Comparison of ENCODE assay signal across 25 cellular contexts in the genomic region with DNA sequence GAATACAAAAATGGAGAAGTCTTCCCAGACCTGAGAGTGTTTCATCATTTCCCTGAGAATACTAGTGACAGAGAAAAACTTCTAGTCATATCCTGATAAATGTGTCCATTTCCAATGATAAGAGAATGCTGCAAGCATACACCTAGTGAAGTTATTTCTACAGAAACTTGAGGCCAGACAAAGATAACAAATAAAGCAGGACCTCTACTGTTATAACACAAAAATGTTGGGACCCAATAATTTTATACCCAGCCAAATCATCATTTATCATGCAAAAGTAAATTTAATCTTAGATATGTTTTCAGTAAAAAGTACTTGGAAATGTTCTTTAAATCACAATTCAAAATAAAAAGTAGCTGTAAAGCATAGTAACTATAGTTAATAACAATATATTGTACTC. TPM values are rescaled to one million over a fixed set of nuclear protein-coding genes. Genes with fewer than 3 reads are reported as not detected.
DNase-seq lines count a peak whose midpoint lies in the region; ATAC-seq, FAIRE-seq and TF ChIP-seq lines count a peak whose summit lies in the region.
"Had no signal": no experiment of that assay in that cellular context is flagged by ENCODE, and none has a peak within 500 bp of the region (broad histone marks: within the 10 kb centered on the region; RNA-seq: fewer than 3 reads in every experiment).

No MANE protein-coding gene starts in this region.

- BruUV-seq in K562 (replicated peaks; lab: Mats Ljungman, UMichigan) = no TSS peak

- DNase-seq in activated CD4-positive, alpha-beta T cell treated with anti-CD3 and anti-CD28 coated beads, Interleukin-2, amount 10 ng/mL, durations not matched to agents 24 days and 14 days = peak; percentile 2
- no peak for DNase-seq in activated CD4-positive, alpha-beta T cell treated with anti-CD3 and anti-CD28 coated beads for 4 hours
- peak; percentile 37 for DNase-seq in NCI-H226
- no peak for DNase-seq in K562 (ENCODE audit: extremely low read depth in 1 of 4, low spot score in 3 of 4)
- DNase-seq in smooth muscle cell (lab: John Stamatoyannopoulos, UW; ENCODE audit: unreplicated experiment) = no peak
- no peak for DNase-seq in stimulated activated CD4-positive, alpha-beta T cell treated with anti-CD3 and anti-CD28 coated beads, Interleukin-15, amount 100 ng/mL, for 24 hours
- DNase-seq in naive thymus-derived CD4-positive, alpha-beta T cell = no peak
- DNase-seq: ACHN; CD8-positive, alpha-beta T cell; DND-41; GM23248; HCEC 1CT; NCI-H1092 treated with DMSO at 0.1 percent for 48 hours; NCI-H1436 treated with DMSO at 0.1 percent for 48 hours; NCI-H1930; NCI-H2227 treated with DMSO at 0.1 percent for 48 hours; NCI-H510A treated with DMSO at 0.1 percent for 48 hours; NCI-H748 treated with DMSO at 0.1 percent for 48 hours; NK-92 treated with Interleukin-12 subunit alpha and Interleukin-12 subunit beta, amount 100 ng/mL, for 24 hours had no signal

- TF ChIP-seq RAD21 in K562 (CRISPR knock-in tag; conservative IDR thresholded peaks at IDR 0.05 in 1 of 2, IDR thresholded peaks at IDR 0.05 in 1 of 2) = no peak

- H4K20me1 ChIP-seq in K562 (replicated peaks; ENCODE audit: control insufficient read depth, insufficient read depth, low read length) = no peaks in the 10 kb centered on the region
- H4K20me1 ChIP-seq in smooth muscle cell (ENCODE audit: low read depth) = peaks cover 40% of the 10 kb centered on the region

- H3K27ac ChIP-seq in K562 (ENCODE audit: extremely low read depth, low read depth, low read length) (no peak overlapping the region), smooth muscle cell (ENCODE audit: low read depth) (peak overlapping the region; percentile 33)
- H3K27ac ChIP-seq in naive thymus-derived CD4-positive, alpha-beta T cell (ENCODE audit: low read depth, low read length) = no peak overlapping the region
- H3K27ac ChIP-seq: 22Rv1; BLaER1 treated with 17β-estradiol and CSF1 and Interleukin-3, amounts not matched to agents 10 nM and 100 nM; GM23248; KMS-11 had no signal

- POLR2A ChIA-PET in K562 (lab: Yijun Ruan, JAX) = no interaction called here
- POLR2A ChIA-PET in naive thymus-derived CD4-positive, alpha-beta T cell (lab: Charles Lee) = no interaction called here

- in situ Hi-C loops in K562 (cut with MboI) = no loop called here

- peaks cover 38% of the 10 kb centered on the region for H3K4me1 Mint-ChIP-seq in activated CD4-positive, alpha-beta T cell treated with anti-CD3 and anti-CD28 coated beads, Interleukin-2, amount 10 ng/mL, durations not matched to agents 24 days and 14 days
- H3K4me1 Mint-ChIP-seq in naive thymus-derived CD4-positive, alpha-beta T cell = peaks cover 11 to 47% (median 23%) of the 10 kb centered on the region in 7 donors

- intact Hi-C loops in activated CD4-positive, alpha-beta T cell treated with anti-CD3 and anti-CD28 coated beads, Interleukin-2, amount 10 ng/mL, durations not matched to agents 24 days and 14 days (cut with micrococcal nuclease) = no loop called here
- intact Hi-C loops in K562 (cut with micrococcal nuclease) = no loop called here
- intact Hi-C loops in naive thymus-derived CD4-positive, alpha-beta T cell (cut with micrococcal nuclease) = no loop called here

- H3F3A ChIP-seq in smooth muscle cell (ENCODE audit: low read depth) = no peaks in the 10 kb centered on the region

- H3K36me3 ChIP-seq in K562 (ENCODE audit: control insufficient read depth, insufficient read depth, low read length) (no peaks in the 10 kb centered on the region), smooth muscle cell (ENCODE audit: low read depth) (no peaks in the 10 kb centered on the region)
- H3K36me3 ChIP-seq in naive thymus-derived CD4-positive, alpha-beta T cell (ENCODE audit: control insufficient read depth in 2 of 3, insufficient read depth in 3 of 3, low read length in 3 of 3) = no peaks in the 10 kb centered on the region

- TF ChIP-seq CTCF in K562 (IDR thresholded peaks at IDR 0.05 in 2 of 3, conservative IDR thresholded peaks at IDR 0.05 in 1 of 3; ENCODE audit: insufficient read depth in 2 of 3, low read depth in 1 of 3, low read length in 3 of 3) (no peak), smooth muscle cell (IDR thresholded peaks at IDR 0.05; ENCODE audit: borderline replicate concordance, insufficient read depth, poor library complexity, severe bottlenecking) (no peak)

- no peak for FAIRE-seq in K562 (lab: Jason Lieb, UNC)
- FAIRE-seq: GM12891 had no signal

- H3K27me3 ChIP-seq in K562 (ENCODE audit: control insufficient read depth in 2 of 2, insufficient read depth in 2 of 2, low read length in 2 of 2) (no peaks in the 10 kb centered on the region), smooth muscle cell (ENCODE audit: low read depth) (no peaks in the 10 kb centered on the region)
- no peaks in the 10 kb centered on the region for H3K27me3 ChIP-seq in naive thymus-derived CD4-positive, alpha-beta T cell (ENCODE audit: control insufficient read depth in 2 of 2, insufficient read depth in 2 of 2, low read length in 2 of 2)
- H3K27me3 ChIP-seq: BLaER1 treated with 17β-estradiol and CSF1 and Interleukin-3, amounts not matched to agents 10 nM and 100 nM had no signal

- H3K4me1 ChIP-seq in K562 (replicated peaks in 1 of 2; ENCODE audit: control insufficient read depth in 2 of 2, insufficient read depth in 2 of 2, low read length in 2 of 2) = no peaks in the 10 kb centered on the region
- peaks cover 2% of the 10 kb centered on the region for H3K4me1 ChIP-seq in smooth muscle cell (ENCODE audit: low read depth)
- peaks cover 0 to 9% of the 10 kb centered on the region in 2 donors for H3K4me1 ChIP-seq in naive thymus-derived CD4-positive, alpha-beta T cell (ENCODE audit: control insufficient read depth in 2 of 2, insufficient read depth in 2 of 2, low read length in 2 of 2)

- no peak for TF ChIP-seq EP300 in K562 (IDR thresholded peaks at IDR 0.05; ENCODE audit: low read length)

- no peak overlapping the region for H3K4me3 Mint-ChIP-seq in activated CD4-positive, alpha-beta T cell treated with anti-CD3 and anti-CD28 coated beads, Interleukin-2, amount 10 ng/mL, durations not matched to agents 24 days and 14 days
- H3K4me3 Mint-ChIP-seq in naive thymus-derived CD4-positive, alpha-beta T cell = no peak overlapping the region
- H3K4me3 Mint-ChIP-seq: CD8-positive, alpha-beta T cell had no signal

- H3K79me2 ChIP-seq in K562 (ENCODE audit: control insufficient read depth, insufficient read depth, low read length) (peaks cover 84% of the 10 kb centered on the region), smooth muscle cell (ENCODE audit: low read depth) (peaks cover 92% of the 10 kb centered on the region)

- ATAC-seq in K562 (no peak), HG02759 (IDR thresholded peaks at IDR 0.05; ENCODE audit: unreplicated experiment) (no peak)
- no peak for ATAC-seq in naive thymus-derived CD4-positive, alpha-beta T cell
- ATAC-seq: CD8-positive, alpha-beta T cell; Panc1 had no signal

- H3K4me2 ChIP-seq in K562 (ENCODE audit: insufficient read depth, low read length) (no peak overlapping the region), smooth muscle cell (no peak overlapping the region)
- H3K4me2 ChIP-seq: KMS-11 had no signal

- H2AFZ ChIP-seq in K562 (ENCODE audit: low read depth, low read length) (no peak overlapping the region), smooth muscle cell (ENCODE audit: low read depth) (no peak overlapping the region)
- H2AFZ ChIP-seq: GM23248 had no signal

- H3K9ac ChIP-seq in K562 (ENCODE audit: insufficient read depth in 1 of 2, low read depth in 2 of 2, low read length in 2 of 2) (no peak overlapping the region), smooth muscle cell (ENCODE audit: low read depth) (no peak overlapping the region)
- H3K9ac ChIP-seq: BLaER1 treated with 17β-estradiol and CSF1 and Interleukin-3, amounts not matched to agents 10 nM and 100 nM; GM23248; KMS-11 had no signal

- H3K36me3 Mint-ChIP-seq in activated CD4-positive, alpha-beta T cell treated with anti-CD3 and anti-CD28 coated beads, Interleukin-2, amount 10 ng/mL, durations not matched to agents 24 days and 14 days (ENCODE audit: low read depth) = peaks cover 63% of the 10 kb centered on the region
- H3K36me3 Mint-ChIP-seq in naive thymus-derived CD4-positive, alpha-beta T cell = peaks cover 3 to 60% (median 22%) of the 10 kb centered on the region in 5 donors

- H3K27me3 Mint-ChIP-seq in activated CD4-positive, alpha-beta T cell treated with anti-CD3 and anti-CD28 coated beads, Interleukin-2, amount 10 ng/mL, durations not matched to agents 24 days and 14 days = no peaks in the 10 kb centered on the region
- H3K27me3 Mint-ChIP-seq in naive thymus-derived CD4-positive, alpha-beta T cell = no peaks in the 10 kb centered on the region

- no peak overlapping the region for H3K4me3 ChIP-seq in K562
- no peak overlapping the region for H3K4me3 ChIP-seq in smooth muscle cell
- H3K4me3 ChIP-seq in naive thymus-derived CD4-positive, alpha-beta T cell (ENCODE audit: low read length) = no peak overlapping the region
- H3K4me3 ChIP-seq: BLaER1 treated with 17β-estradiol and CSF1 and Interleukin-3, amounts not matched to agents 10 nM and 100 nM; GM23248 had no signal

- H3K9me1 ChIP-seq in K562 (ENCODE audit: control insufficient read depth, insufficient read depth, low read length) = no peaks in the 10 kb centered on the region

- H3K9me3 ChIP-seq in K562 (replicated peaks; ENCODE audit: control insufficient read depth, insufficient read depth, low read depth, low read length) = peaks cover 3% of the 10 kb centered on the region
- no peaks in the 10 kb centered on the region for H3K9me3 ChIP-seq in smooth muscle cell (replicated peaks; ENCODE audit: low read depth)
- H3K9me3 ChIP-seq in naive thymus-derived CD4-positive, alpha-beta T cell (ENCODE audit: control insufficient read depth in 2 of 3, low read length in 3 of 3) = no peaks in the 10 kb centered on the region

- no peak overlapping the region for H3K27ac Mint-ChIP-seq in activated CD4-positive, alpha-beta T cell treated with anti-CD3 and anti-CD28 coated beads, Interleukin-2, amount 10 ng/mL, durations not matched to agents 24 days and 14 days
- no peak overlapping the region for H3K27ac Mint-ChIP-seq in naive thymus-derived CD4-positive, alpha-beta T cell
- H3K27ac Mint-ChIP-seq: CD8-positive, alpha-beta T cell had no signal

- CTCF ChIA-PET in K562 (lab: Yijun Ruan, JAX; ENCODE audit: low intra/inter-chr PET ratio) = no interaction called here
- CTCF ChIA-PET in naive thymus-derived CD4-positive, alpha-beta T cell (lab: Charles Lee) = interaction anchor here (0.6 to 1.2 kb wide), 2 partner anchors 11 to 111 kb away, joined by 3 read pairs; no protein-coding TSS in a partner anchor

- H3K9me3 Mint-ChIP-seq in activated CD4-positive, alpha-beta T cell treated with anti-CD3 and anti-CD28 coated beads, Interleukin-2, amount 10 ng/mL, durations not matched to agents 24 days and 14 days = peaks cover 37% of the 10 kb centered on the region
- H3K9me3 Mint-ChIP-seq in naive thymus-derived CD4-positive, alpha-beta T cell = peaks cover 0 to 24% (median 7%) of the 10 kb centered on the region in 11 donors

- no peak for TF ChIP-seq POLR2A in K562 (conservative IDR thresholded peaks at IDR 0.05)

RNA-seq across cellular contexts. Expression of a gene that starts 12.7 kb away (rescaled TPM):
- total RNA-seq in activated CD4-positive, alpha-beta T cell treated with anti-CD3 and anti-CD28 coated beads, Interleukin-2, amount 10 ng/mL, durations not matched to agents 24 days and 14 days = 78.9 and 80.6 TPM in 2 replicates
- total RNA-seq in K562 (2011; cell fraction: chromatin; rRNA removed; ENCODE audit: low replicate concordance) = 11.3 and 41.3 TPM in 2 replicates
- total RNA-seq in K562 (2011; cell fraction: nucleolus; rRNA removed) = 9.2 and 11.7 TPM in 2 replicates
- total RNA-seq in K562 (2011; cell fraction: nucleoplasm; rRNA removed) = 22.9 and 46.2 TPM in 2 replicates
- 36.0 and 37.6 TPM in 2 replicates for total RNA-seq in K562 (2014; rRNA removed)
- total RNA-seq in K562 (2014; rRNA removed; fragmentation: Illumina TruSeq; extraction: Trizol) = 41.9 and 45.9 TPM in 2 replicates
- total RNA-seq in K562 (2015; rRNA removed; fragmentation: Illumina TruSeq; extraction: Trizol) = 29.9 and 30.7 TPM in 2 replicates
- 40.7 and 42.6 TPM in 2 replicates for total RNA-seq in K562 (2021)
- 28.3 and 45.6 TPM in 2 replicates for polyA plus RNA-seq in K562 (2011; rRNA removed)
- polyA plus RNA-seq in K562 (2011; cell fraction: cytosol; rRNA removed) = 11.6 and 15.2 TPM in 2 replicates
- polyA plus RNA-seq in K562 (2011; cell fraction: nucleus; rRNA removed) = 8.0 and 8.8 TPM in 2 replicates
- polyA plus RNA-seq in K562 (2012) = 23.9 and 29.5 TPM in 2 replicates
- polyA plus RNA-seq in K562 (2014; fragmentation: Illumina TruSeq; extraction: Trizol) = 40.2 and 47.5 TPM in 2 replicates
- 10 to 100 TPM in 1 of 2 experiments, 1 to 10 TPM in 1; 9.4 to 10.3 TPM for polyA plus RNA-seq in K562 (2014; fragmentation: Nextera tagmentation; extraction: Ambion mirVana)
- 30.3 and 32.5 TPM in 2 replicates for polyA plus RNA-seq in K562 (2014; rRNA removed)
- 43.4 and 45.5 TPM in 2 replicates for polyA minus RNA-seq in K562 (2011; rRNA and poly(A)+ RNA removed)
- polyA minus RNA-seq in K562 (2011; cell fraction: cytosol; rRNA and poly(A)+ RNA removed) = 16.7 and 22.8 TPM in 2 replicates
- polyA minus RNA-seq in K562 (2011; cell fraction: nucleus; rRNA and poly(A)+ RNA removed) = 13.6 and 13.7 TPM in 2 replicates
- 37.9 and 53.6 TPM in 2 replicates for total RNA-seq in smooth muscle cell
- 27.0 and 27.3 TPM in 2 replicates for polyA plus RNA-seq in smooth muscle cell
- total RNA-seq in naive thymus-derived CD4-positive, alpha-beta T cell = 10 to 100 TPM; 12.6 to 55.3 (median 22.2) TPM
- 1 to 10 TPM; 6.0 to 8.3 TPM for polyA plus RNA-seq in naive thymus-derived CD4-positive, alpha-beta T cell

Comparison
In these comparisons a context has a peak if more than half of its experiments do, and no peak if none do; other contexts are left out.
1. DNase-seq: peak in activated CD4-positive, alpha-beta T cell treated with anti-CD3 and anti-CD28 coated beads, Interleukin-2, amount 10 ng/mL, durations not matched to agents 24 days and 14 days (single experiment) and NCI-H226 (single experiment); none in activated CD4-positive, alpha-beta T cell treated with anti-CD3 and anti-CD28 coated beads for 4 hours (0 of 2), K562 (0 of 4), smooth muscle cell (single experiment), stimulated activated CD4-positive, alpha-beta T cell treated with anti-CD3 and anti-CD28 coated beads, Interleukin-15, amount 100 ng/mL, for 24 hours (single experiment) and naive thymus-derived CD4-positive, alpha-beta T cell (0 of 9).